Comparison of ENCODE assay signal across 16 cellular contexts in the genomic region with DNA sequence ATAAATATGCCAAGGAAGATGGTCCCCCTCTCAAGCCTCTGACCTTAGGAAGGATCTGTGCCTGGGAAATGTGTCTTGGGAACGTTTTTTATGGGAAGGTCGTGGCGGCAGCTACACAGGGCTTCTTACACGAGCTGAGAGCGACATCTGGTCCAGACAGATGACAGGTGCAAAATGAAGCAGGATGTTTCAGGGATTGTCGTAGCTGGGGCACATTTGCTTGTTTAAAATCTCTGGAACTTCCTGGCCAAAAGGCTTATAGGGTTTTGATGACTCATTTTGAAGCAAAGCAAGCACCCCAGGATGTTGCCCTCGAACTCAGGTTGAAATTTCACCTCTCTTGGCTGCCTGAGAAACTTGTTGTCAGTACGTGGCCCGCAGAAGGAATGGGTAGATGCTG.
DNase-seq lines count a peak whose midpoint lies in the region; ATAC-seq lines count a peak whose summit lies in the region.
"Had no signal": no experiment of that assay in that cellular context is flagged by ENCODE, and none has a peak within 500 bp of the region (broad histone marks: within the 10 kb centered on the region; RNA-seq: fewer than 3 reads in every experiment).

No MANE protein-coding gene starts in this region.

- no peaks in the 10 kb centered on the region for H4K20me1 ChIP-seq in GM23248 (ENCODE audit: insufficient read depth)

- H3K36me3 ChIP-seq in SJCRH30 (no peaks in the 10 kb centered on the region), mesenchymal stem cell (ENCODE audit: control insufficient read depth in 1 of 2, insufficient read depth in 2 of 2, low read depth in 1 of 2, low read length in 2 of 2) (no peaks in the 10 kb centered on the region), GM23248 (ENCODE audit: low read depth) (no peaks in the 10 kb centered on the region)
- H3K36me3 ChIP-seq in CD8-positive, alpha-beta memory T cell (ENCODE audit: insufficient read depth, low read length): no peaks in the 10 kb centered on the region
- H3K36me3 ChIP-seq: BLaER1, right lobe of liver had no signal

- H3K27ac ChIP-seq in SJCRH30 (no peak overlapping the region), mesenchymal stem cell (ENCODE audit: low read length, poor library complexity, severe bottlenecking) (peak overlapping the region; percentile 69), GM23248 (no peak overlapping the region)
- no peak overlapping the region for H3K27ac ChIP-seq in CD8-positive, alpha-beta memory T cell (ENCODE audit: low read depth, low read length)
- H3K27ac ChIP-seq: BLaER1, foreskin keratinocyte, KMS-11, right lobe of liver had no signal

- peaks cover 0 to 2% (median 0%) of the 10 kb centered on the region in 3 donors for H3K36me3 Mint-ChIP-seq in CD8-positive, alpha-beta memory T cell
- H3K36me3 Mint-ChIP-seq in activated T-helper 1 cell treated with anti-CD3 and anti-CD28 coated beads, Interleukin-12 subunit alpha, Interleukin-12 subunit beta, Interleukin-2, Interleukin-4 antibody, amounts not matched to agents 30 ng/mL and 10 ng/mL and 1 ng/mL, durations not matched to agents 14 hours and 24 hours and 36 hours (ENCODE audit: low read depth): peaks cover 2% of the 10 kb centered on the region
- H3K36me3 Mint-ChIP-seq: immature natural killer cell had no signal

- H2BK15ac ChIP-seq in mesenchymal stem cell (ENCODE audit: low read depth, poor library complexity, severe bottlenecking): no peak overlapping the region

- H3K23ac ChIP-seq in mesenchymal stem cell (ENCODE audit: low read length in 2 of 2): no peak overlapping the region

- H3K4me2 ChIP-seq in mesenchymal stem cell (ENCODE audit: low read length, poor library complexity, severe bottlenecking) (peak overlapping the region; percentile 48), GM23248 (ENCODE audit: unreplicated experiment) (no peak overlapping the region)
- H3K4me2 ChIP-seq: BLaER1, KMS-11 had no signal

- peaks cover 30% of the 10 kb centered on the region for H3K79me1 ChIP-seq in mesenchymal stem cell (replicated peaks; ENCODE audit: low read length, poor library complexity, severe bottlenecking)

- no peak overlapping the region for H2AK5ac ChIP-seq in mesenchymal stem cell (ENCODE audit: low read length, severe bottlenecking)

- DNase-seq in DMS53 (lab: John Stamatoyannopoulos, UW) (peak; percentile 97), NCI-H146 treated with DMSO at 0.1 percent for 48 hours (lab: John Stamatoyannopoulos, UW; ENCODE audit: unreplicated experiment) (peak; percentile 66), SJCRH30 (peak; percentile 57 to 79), mesenchymal stem cell (peak; percentile 85), GM23248 (no peak)
- DNase-seq in CD8-positive, alpha-beta memory T cell: no peak
- no peak for DNase-seq in activated T-helper 1 cell treated with anti-CD3 and anti-CD28 coated beads, Interleukin-12 subunit alpha, Interleukin-12 subunit beta, Interleukin-2, Interleukin-4 antibody, amounts not matched to agents 30 ng/mL and 10 ng/mL and 1 ng/mL, durations not matched to agents 14 hours and 24 hours and 36 hours (ENCODE audit: low spot score)
- DNase-seq: effector CD4-positive, alpha-beta T cell; foreskin keratinocyte; GF-D8; immature natural killer cell; right lobe of liver; substantia nigra had no signal

- no peak overlapping the region for H3K14ac ChIP-seq in mesenchymal stem cell (ENCODE audit: low read length in 2 of 2)

- H3K9ac ChIP-seq in mesenchymal stem cell (ENCODE audit: low read length): no peak overlapping the region
- no peak overlapping the region for H3K9ac ChIP-seq in GM23248
- H3K9ac ChIP-seq: BLaER1, KMS-11 had no signal

- H3K9me3 ChIP-seq in SJCRH30 (replicated peaks): no peaks in the 10 kb centered on the region
- no peaks in the 10 kb centered on the region for H3K9me3 ChIP-seq in mesenchymal stem cell (ENCODE audit: control insufficient read depth, low read length)
- H3K9me3 ChIP-seq in CD8-positive, alpha-beta memory T cell (ENCODE audit: low read length): no peaks in the 10 kb centered on the region
- H3K9me3 ChIP-seq in GM23248 (ENCODE audit: low read depth): no peaks in the 10 kb centered on the region
- H3K9me3 ChIP-seq: BLaER1, right lobe of liver had no signal

- no peak overlapping the region for H4K8ac ChIP-seq in mesenchymal stem cell (ENCODE audit: low read length)

- H4K91ac ChIP-seq in mesenchymal stem cell (ENCODE audit: low read length): no peak overlapping the region

- no peak overlapping the region for H3K4me3 Mint-ChIP-seq in CD8-positive, alpha-beta memory T cell
- no peak overlapping the region for H3K4me3 Mint-ChIP-seq in activated T-helper 1 cell treated with anti-CD3 and anti-CD28 coated beads, Interleukin-12 subunit alpha, Interleukin-12 subunit beta, Interleukin-2, Interleukin-4 antibody, amounts not matched to agents 30 ng/mL and 10 ng/mL and 1 ng/mL, durations not matched to agents 14 hours and 24 hours and 36 hours
- H3K4me3 Mint-ChIP-seq: immature natural killer cell had no signal

- 15% methylated on average over 9 of the region's 9 CpGs for WGBS in mesenchymal stem cell
- WGBS in GM23248 (ENCODE audit: low coverage in 1 of 2, low lambda C conversion rate in 2 of 2, missing lambda C conversion rate in 2 of 2), 2 experiments: 32 to 37% methylated on average over 9 of the region's 9 CpGs

- in situ Hi-C loops in GM23248 (cut with MboI): no loop called here

- no peaks in the 10 kb centered on the region for H3F3A ChIP-seq in GM23248 (ENCODE audit: insufficient read depth)

- H3K4me3 ChIP-seq in SJCRH30: no peak overlapping the region
- H3K4me3 ChIP-seq in mesenchymal stem cell (ENCODE audit: insufficient read depth in 1 of 2, low read depth in 1 of 2, low read length in 2 of 2): no peak overlapping the region
- no peak overlapping the region for H3K4me3 ChIP-seq in CD8-positive, alpha-beta memory T cell (ENCODE audit: low read length)
- H3K4me3 ChIP-seq in GM23248: no peak overlapping the region
- H3K4me3 ChIP-seq: BLaER1, right lobe of liver had no signal

- no peak overlapping the region for H2BK120ac ChIP-seq in mesenchymal stem cell (ENCODE audit: low read depth, low read length)

- H3K79me2 ChIP-seq in GM23248 (ENCODE audit: insufficient read depth): no peaks in the 10 kb centered on the region

- no peak overlapping the region for H3K18ac ChIP-seq in mesenchymal stem cell (ENCODE audit: low read depth in 1 of 2, low read length in 2 of 2)

- CTCF ChIA-PET in CD8-positive, alpha-beta memory T cell (lab: Charles Lee): interaction anchor here (0.6 kb wide), 1 partner anchor 400 kb away, joined by 3 read pairs; no protein-coding TSS in a partner anchor

- POLR2A ChIA-PET in CD8-positive, alpha-beta memory T cell (lab: Charles Lee): no interaction called here

- H3K27me3 ChIP-seq in SJCRH30 (no peaks in the 10 kb centered on the region), mesenchymal stem cell (ENCODE audit: control insufficient read depth in 1 of 2, insufficient read depth in 1 of 2, low read length in 2 of 2) (no peaks in the 10 kb centered on the region), GM23248 (replicated peaks; ENCODE audit: insufficient read depth) (no peaks in the 10 kb centered on the region)
- no peaks in the 10 kb centered on the region for H3K27me3 ChIP-seq in CD8-positive, alpha-beta memory T cell (ENCODE audit: insufficient read depth, low read length, poor library complexity, severe bottlenecking)
- H3K27me3 ChIP-seq: BLaER1, foreskin keratinocyte, right lobe of liver had no signal

- H2AFZ ChIP-seq in mesenchymal stem cell (ENCODE audit: low read depth, low read length): peak overlapping the region; percentile 2
- H2AFZ ChIP-seq in GM23248: no peak overlapping the region

- no peaks in the 10 kb centered on the region for H3K9me2 ChIP-seq in GM23248 (ENCODE audit: insufficient read depth)

- H3K9me3 Mint-ChIP-seq in CD8-positive, alpha-beta memory T cell: no peaks in the 10 kb centered on the region
- H3K9me3 Mint-ChIP-seq in activated T-helper 1 cell treated with anti-CD3 and anti-CD28 coated beads, Interleukin-12 subunit alpha, Interleukin-12 subunit beta, Interleukin-2, Interleukin-4 antibody, amounts not matched to agents 30 ng/mL and 10 ng/mL and 1 ng/mL, durations not matched to agents 14 hours and 24 hours and 36 hours: peaks cover 8% of the 10 kb centered on the region
- H3K9me3 Mint-ChIP-seq: immature natural killer cell had no signal

- intact Hi-C loops in activated T-helper 1 cell treated with anti-CD3 and anti-CD28 coated beads, Interleukin-12 subunit alpha, Interleukin-12 subunit beta, Interleukin-2, Interleukin-4 antibody, amounts not matched to agents 30 ng/mL and 10 ng/mL and 1 ng/mL, durations not matched to agents 14 hours and 24 hours and 36 hours (cut with micrococcal nuclease): no loop called here

- H3K27ac Mint-ChIP-seq in CD8-positive, alpha-beta memory T cell: peak overlapping the region in 3 of 8 donors; percentile 21 to 58 (median 55)
- H3K27ac Mint-ChIP-seq in activated T-helper 1 cell treated with anti-CD3 and anti-CD28 coated beads, Interleukin-12 subunit alpha, Interleukin-12 subunit beta, Interleukin-2, Interleukin-4 antibody, amounts not matched to agents 30 ng/mL and 10 ng/mL and 1 ng/mL, durations not matched to agents 14 hours and 24 hours and 36 hours: no peak overlapping the region
- H3K27ac Mint-ChIP-seq: immature natural killer cell had no signal

- peaks cover 7 to 29% (median 18%) of the 10 kb centered on the region in 3 donors for H3K4me1 Mint-ChIP-seq in CD8-positive, alpha-beta memory T cell
- H3K4me1 Mint-ChIP-seq in activated T-helper 1 cell treated with anti-CD3 and anti-CD28 coated beads, Interleukin-12 subunit alpha, Interleukin-12 subunit beta, Interleukin-2, Interleukin-4 antibody, amounts not matched to agents 30 ng/mL and 10 ng/mL and 1 ng/mL, durations not matched to agents 14 hours and 24 hours and 36 hours (ENCODE audit: low read depth): peaks cover 6% of the 10 kb centered on the region

- H3K27me3 Mint-ChIP-seq in CD8-positive, alpha-beta memory T cell: peaks cover 0 to 2% of the 10 kb centered on the region in 2 donors
- peaks cover 7% of the 10 kb centered on the region for H3K27me3 Mint-ChIP-seq in activated T-helper 1 cell treated with anti-CD3 and anti-CD28 coated beads, Interleukin-12 subunit alpha, Interleukin-12 subunit beta, Interleukin-2, Interleukin-4 antibody, amounts not matched to agents 30 ng/mL and 10 ng/mL and 1 ng/mL, durations not matched to agents 14 hours and 24 hours and 36 hours (ENCODE audit: insufficient read depth)

- no peak overlapping the region for H2BK12ac ChIP-seq in mesenchymal stem cell (ENCODE audit: low read length in 2 of 2)

- no peak overlapping the region for H2BK5ac ChIP-seq in mesenchymal stem cell (ENCODE audit: low read depth, low read length, poor library complexity, severe bottlenecking)

- H3K4ac ChIP-seq in mesenchymal stem cell (ENCODE audit: low read depth in 1 of 2, low read length in 2 of 2): peak overlapping the region in 1 of 2 experiments; percentile 45

- H3K4me1 ChIP-seq in SJCRH30: 0 out of 2 replicates have a peak, but pooled peaks cover 2% of the 10 kb centered on the region
- H3K4me1 ChIP-seq in mesenchymal stem cell (ENCODE audit: control insufficient read depth, insufficient read depth, low read depth, low read length): peaks cover 16% of the 10 kb centered on the region
- H3K4me1 ChIP-seq in CD8-positive, alpha-beta memory T cell (ENCODE audit: insufficient read depth, low read length): no peaks in the 10 kb centered on the region
- H3K4me1 ChIP-seq in GM23248 (ENCODE audit: insufficient read depth): no peaks in the 10 kb centered on the region
- H3K4me1 ChIP-seq: BLaER1, foreskin keratinocyte had no signal

- no peak for ATAC-seq in GM21723 (IDR thresholded peaks at IDR 0.05; ENCODE audit: unreplicated experiment)
- ATAC-seq: foreskin keratinocyte, right lobe of liver had no signal

Comparison
In these comparisons a context has a peak if more than half of its experiments do, and no peak if none do; other contexts are left out.
1. DNase-seq: peak in DMS53 (single experiment), NCI-H146 treated with DMSO at 0.1 percent for 48 hours (single experiment), SJCRH30 (2 of 2) and mesenchymal stem cell (single experiment); none in CD8-positive, alpha-beta memory T cell (0 of 5), activated T-helper 1 cell treated with anti-CD3 and anti-CD28 coated beads, Interleukin-12 subunit alpha, Interleukin-12 subunit beta, Interleukin-2, Interleukin-4 antibody, amounts not matched to agents 30 ng/mL and 10 ng/mL and 1 ng/mL, durations not matched to agents 14 hours and 24 hours and 36 hours (single experiment) and GM23248 (single experiment).